ENCODE assay signal across 9 cellular contexts in genomic region chr7:29345590-29345989, GRCh38.
DNase-seq lines count a peak whose midpoint lies in the region; ATAC-seq lines count a peak whose summit lies in the region.
"Had no signal": no experiment of that assay in that cellular context is flagged by ENCODE, and none has a peak within 500 bp of the region (broad histone marks: within the 10 kb centered on the region; RNA-seq: fewer than 3 reads in every experiment).

No MANE protein-coding gene starts in this region.

- no peaks in the 10 kb centered on the region for H3K9me3 ChIP-seq in KOPT-K1 (ENCODE audit: insufficient read depth, low read length, poor library complexity, severe bottlenecking)

- no peaks in the 10 kb centered on the region for H3K4me1 Mint-ChIP-seq in stimulated activated effector memory CD8-positive, alpha-beta T cell treated with anti-CD3 and anti-CD28 coated beads, Interleukin-12 subunit alpha, Interleukin-12 subunit beta, amount 100 ng/mL, for 72 hours

- no peak overlapping the region for H3K4me3 Mint-ChIP-seq in stimulated activated effector memory CD8-positive, alpha-beta T cell treated with anti-CD3 and anti-CD28 coated beads, Interleukin-12 subunit alpha, Interleukin-12 subunit beta, amount 100 ng/mL, for 72 hours
- H3K4me3 Mint-ChIP-seq: dendritic cell treated with granulocyte-macrophage colony-stimulating factor and Interleukin-4, amounts not matched to agents 40 ng/mL and 50 ng/mL, for 4 days had no signal

- DNase-seq in DMS 273 (lab: John Stamatoyannopoulos, UW; ENCODE audit: unreplicated experiment) (peak; percentile 84), UCSD-AML1 (lab: John Stamatoyannopoulos, UW; ENCODE audit: unreplicated experiment) (peak; percentile 10), hippocampal formation (lab: John Stamatoyannopoulos, UW) (peak; percentile 55 to 58), T-helper 9 cell (no peak)
- DNase-seq in stimulated activated effector memory CD8-positive, alpha-beta T cell treated with anti-CD3 and anti-CD28 coated beads, Interleukin-12 subunit alpha, Interleukin-12 subunit beta, amount 100 ng/mL, for 72 hours (ENCODE audit: low spot score in 2 of 2), result no peak

- no peaks in the 10 kb centered on the region for H3K9me3 Mint-ChIP-seq in stimulated activated effector memory CD8-positive, alpha-beta T cell treated with anti-CD3 and anti-CD28 coated beads, Interleukin-12 subunit alpha, Interleukin-12 subunit beta, amount 100 ng/mL, for 72 hours
- H3K9me3 Mint-ChIP-seq: dendritic cell treated with granulocyte-macrophage colony-stimulating factor and Interleukin-4, amounts not matched to agents 40 ng/mL and 50 ng/mL, for 4 days had no signal

- no peaks in the 10 kb centered on the region; the same call in 1 of the 2 replicates for H3K36me3 ChIP-seq in KOPT-K1 (ENCODE audit: insufficient read depth, low read length)

- peak; percentile 53 for ATAC-seq in stimulated activated effector memory CD8-positive, alpha-beta T cell treated with anti-CD3 and anti-CD28 coated beads, Interleukin-12 subunit alpha, Interleukin-12 subunit beta, amount 100 ng/mL, for 72 hours
- ATAC-seq in HG03342 (IDR thresholded peaks at IDR 0.05; ENCODE audit: unreplicated experiment) (no peak), HG03045 (IDR thresholded peaks at IDR 0.05; ENCODE audit: unreplicated experiment) (no peak)

- H3K36me3 Mint-ChIP-seq in stimulated activated effector memory CD8-positive, alpha-beta T cell treated with anti-CD3 and anti-CD28 coated beads, Interleukin-12 subunit alpha, Interleukin-12 subunit beta, amount 100 ng/mL, for 72 hours, result no peaks in the 10 kb centered on the region

- H3K27ac Mint-ChIP-seq in stimulated activated effector memory CD8-positive, alpha-beta T cell treated with anti-CD3 and anti-CD28 coated beads, Interleukin-12 subunit alpha, Interleukin-12 subunit beta, amount 100 ng/mL, for 72 hours, result no peak overlapping the region
- H3K27ac Mint-ChIP-seq: dendritic cell treated with granulocyte-macrophage colony-stimulating factor and Interleukin-4, amounts not matched to agents 40 ng/mL and 50 ng/mL, for 4 days had no signal

- H3K27ac ChIP-seq in KOPT-K1 (ENCODE audit: low read depth, low read length, poor library complexity, severe bottlenecking), result peak overlapping the region; percentile 98

Comparison
In these comparisons a context has a peak if more than half of its experiments do, and no peak if none do; other contexts are left out.
1. DNase-seq: peak in DMS 273 (single experiment), UCSD-AML1 (single experiment) and hippocampal formation (2 of 2); none in stimulated activated effector memory CD8-positive, alpha-beta T cell treated with anti-CD3 and anti-CD28 coated beads, Interleukin-12 subunit alpha, Interleukin-12 subunit beta, amount 100 ng/mL, for 72 hours (0 of 2) and T-helper 9 cell (single experiment).